Comparison of ENCODE assay signal across 11 cellular contexts in genomic region chr1:11729498-11730428, GRCh38. TPM values are rescaled to one million over a fixed set of nuclear protein-coding genes. Genes with fewer than 3 reads are reported as not detected.
DNase-seq lines count a peak whose midpoint lies in the region; ATAC-seq lines count a peak whose summit lies in the region.
"Had no signal": no experiment of that assay in that cellular context is flagged by ENCODE, and none has a peak within 500 bp of the region (broad histone marks: within the 10 kb centered on the region; RNA-seq: fewer than 3 reads in every experiment).

No MANE protein-coding gene starts in this region.

- H3K9me3 Mint-ChIP-seq in naive thymus-derived CD8-positive, alpha-beta T cell: no peaks in the 10 kb centered on the region
- H3K9me3 Mint-ChIP-seq: HFFc6 had no signal

- DNase-seq in CMK (ENCODE audit: low read depth): peak; percentile 78
- peak; percentile 82 for DNase-seq in amniotic epithelial cell (ENCODE audit: low read depth)
- DNase-seq in naive thymus-derived CD8-positive, alpha-beta T cell: no peak
- no peak for DNase-seq in stimulated activated naive CD4-positive, alpha-beta T cell treated with Interleukin-2 at 50 U/mL for 16 hours (lab: John Stamatoyannopoulos, UW)
- DNase-seq: HFFc6, NCI-H1048 had no signal

- peak overlapping the region; percentile 77 to 100 (median 92) for H3K4me3 Mint-ChIP-seq in naive thymus-derived CD8-positive, alpha-beta T cell
- H3K4me3 Mint-ChIP-seq: HFFc6 had no signal

- H3K4me1 Mint-ChIP-seq in naive thymus-derived CD8-positive, alpha-beta T cell: peaks cover 12 to 68% (median 60%) of the 10 kb centered on the region in 4 donors

- no peaks in the 10 kb centered on the region for H3K36me3 Mint-ChIP-seq in naive thymus-derived CD8-positive, alpha-beta T cell

- POLR2A ChIA-PET in naive thymus-derived CD8-positive, alpha-beta T cell (lab: Charles Lee): interaction anchor here (0.7 to 2.8 kb wide), 9 partner anchors 8 to 178 kb away, joined by 3 to 28 read pairs (median 5); partner anchors contain the start of genes CLCN6 and MTHFR

- H3K27me3 Mint-ChIP-seq in naive thymus-derived CD8-positive, alpha-beta T cell: no peaks in the 10 kb centered on the region

- no peak for ATAC-seq in naive thymus-derived CD8-positive, alpha-beta T cell
- ATAC-seq in GM21528 (IDR thresholded peaks at IDR 0.05; ENCODE audit: low FRiP score, unreplicated experiment): no peak
- no peak for ATAC-seq in HG03521 (IDR thresholded peaks at IDR 0.05; ENCODE audit: unreplicated experiment)
- ATAC-seq in GM18502 (IDR thresholded peaks at IDR 0.05; ENCODE audit: poor library complexity, unreplicated experiment): no peak

- no peaks in the 10 kb centered on the region for H3K36me3 ChIP-seq in KOPT-K1 (ENCODE audit: insufficient read depth, low read length)

- no peaks in the 10 kb centered on the region for H3K9me3 ChIP-seq in KOPT-K1 (ENCODE audit: insufficient read depth, low read length, poor library complexity, severe bottlenecking)

- H3K27ac ChIP-seq in KOPT-K1 (ENCODE audit: low read depth, low read length, poor library complexity, severe bottlenecking): peak overlapping the region; percentile 70

- peak overlapping the region; percentile 76 to 97 (median 86) for H3K27ac Mint-ChIP-seq in naive thymus-derived CD8-positive, alpha-beta T cell
- H3K27ac Mint-ChIP-seq: HFFc6 had no signal

RNA-seq across cellular contexts. Expression of gene AGTRAP, which starts 6.2 kb away (rescaled TPM):
- 10 to 100 TPM; 16.7 to 19.3 TPM for total RNA-seq in naive thymus-derived CD8-positive, alpha-beta T cell
- polyA plus RNA-seq in naive thymus-derived CD8-positive, alpha-beta T cell: 100 to 1,000 TPM in 1 of 3 donors, 10 to 100 TPM in 2; 57.3 to 106 (median 90.0) TPM

RNA-seq across cellular contexts. Expression of gene C1orf167, which starts 32.2 kb away (rescaled TPM):
- not detected for total RNA-seq in naive thymus-derived CD8-positive, alpha-beta T cell
- not detected for polyA plus RNA-seq in naive thymus-derived CD8-positive, alpha-beta T cell
- total RNA-seq: liver had no signal

RNA-seq across cellular contexts. Expression of gene DRAXIN, which starts 38.3 kb away (rescaled TPM):
- total RNA-seq in naive thymus-derived CD8-positive, alpha-beta T cell: under 1 TPM; 0.22 to 0.29 TPM
- polyA plus RNA-seq in naive thymus-derived CD8-positive, alpha-beta T cell: under 1 TPM; 0.07 to 0.29 (median 0.14) TPM
- total RNA-seq: HFFc6 had no signal

RNA-seq across cellular contexts. Expression of gene MAD2L2, which starts 48.8 kb away (rescaled TPM):
- 10 to 100 TPM; 19.7 to 21.3 TPM for total RNA-seq in naive thymus-derived CD8-positive, alpha-beta T cell
- 10 to 100 TPM; 52.2 to 66.1 (median 54.2) TPM for polyA plus RNA-seq in naive thymus-derived CD8-positive, alpha-beta T cell

Comparison
In these comparisons a context has a peak if more than half of its experiments do, and no peak if none do; other contexts are left out.
1. DNase-seq: peak in CMK (single experiment) and amniotic epithelial cell (single experiment); none in naive thymus-derived CD8-positive, alpha-beta T cell (0 of 10) and stimulated activated naive CD4-positive, alpha-beta T cell treated with Interleukin-2 at 50 U/mL for 16 hours (single experiment).